Comparison of ENCODE assay signal across 25 cellular contexts in genomic region chr17:42778570-42778969, GRCh38. TPM values are rescaled to one million over a fixed set of nuclear protein-coding genes. Genes with fewer than 3 reads are reported as not detected.
DNase-seq lines count a peak whose midpoint lies in the region; ATAC-seq, FAIRE-seq and TF ChIP-seq lines count a peak whose summit lies in the region.
"Had no signal": no experiment of that assay in that cellular context is flagged by ENCODE, and none has a peak within 500 bp of the region (broad histone marks: within the 10 kb centered on the region; RNA-seq: fewer than 3 reads in every experiment).

No MANE protein-coding gene starts in this region.

- peaks cover 42% of the 10 kb centered on the region for H3K79me2 ChIP-seq in HepG2 (ENCODE audit: insufficient read depth, low read length)

- no peak for DNase-seq in HepG2 (ENCODE audit: low spot score)
- no peak for DNase-seq in right lobe of liver
- DNase-seq in endothelial cell (ENCODE audit: low spot score), result no peak
- DNase-seq in transverse colon, result no peak
- DNase-seq in GF-D8 (lab: John Stamatoyannopoulos, UW), result no peak
- no peak for DNase-seq in T-helper 17 cell
- DNase-seq: CD4-positive, CD25-positive, alpha-beta regulatory T cell; H9; IMR-90; MM.1S; NCI-H1694; NCI-H2029 treated with DMSO at 0.1 percent for 48 hours; NCI-H446 treated with DMSO at 0.1 percent for 48 hours; NCI-H526; NCI-H82; NK-92 treated with Interleukin-12 subunit alpha and Interleukin-12 subunit beta, amount 100 ng/mL, for 24 hours; PC-3; Right ventricle myocardium superior had no signal

- BruUV-seq in HepG2 (replicated peaks; lab: Mats Ljungman, UMichigan), result no TSS peak

- H3K27ac Mint-ChIP-seq in endothelial cell (ENCODE audit: unreplicated experiment) (no peak overlapping the region), T-helper 17 cell (no peak overlapping the region)
- H3K27ac Mint-ChIP-seq: CD4-positive, CD25-positive, alpha-beta regulatory T cell; GM23338 had no signal

- no peak overlapping the region for H3K4me2 ChIP-seq in HepG2 (ENCODE audit: low read depth, low read length)
- H3K4me2 ChIP-seq: BLaER1, GM23338, KMS-11 had no signal

- TF ChIP-seq EP300 in HepG2 (IDR thresholded peaks at IDR 0.05; ENCODE audit: low read depth in 2 of 2, low read length in 2 of 2) (no peak), HepG2 (CRISPR knock-in tag; IDR thresholded peaks at IDR 0.05; ENCODE audit: borderline replicate concordance) (no peak; the same call in 1 of the 2 replicates), transverse colon (IDR thresholded peaks at IDR 0.05; ENCODE audit: low read depth) (no peak)

- 94% methylated on average over 5 of the region's 5 CpGs for WGBS in HepG2 (ENCODE audit: low lambda C conversion rate)
- WGBS in right lobe of liver (ENCODE audit: insufficient coverage, low coverage, low lambda C conversion rate, missing lambda C conversion rate), result 80% methylated on average over 1 of the region's 5 CpGs
- WGBS in transverse colon (ENCODE audit: low coverage in 1 of 2), 2 donors, result 84% methylated on average over 5 of the region's 5 CpGs; no CpG with 5 or more reads in 1 of the 2 donors

- peak overlapping the region; percentile 98 for H3K27ac ChIP-seq in HepG2 (ENCODE audit: extremely low read length, insufficient read depth, low read length)
- H3K27ac ChIP-seq in right lobe of liver, result no peak overlapping the region
- H3K27ac ChIP-seq in transverse colon, result peak overlapping the region; percentile 78 to 87 (median 84)
- H3K27ac ChIP-seq: BLaER1, KMS-11, SJSA1 had no signal

- FAIRE-seq in HepG2 (lab: Jason Lieb, UNC), result no peak
- FAIRE-seq: D721Med, GM18507 had no signal

- H3K4me3 Mint-ChIP-seq in endothelial cell (ENCODE audit: unreplicated experiment) (peak overlapping the region; percentile 52), T-helper 17 cell (no peak overlapping the region)

- CTCF ChIA-PET in HepG2 (lab: Yijun Ruan, JAX; ENCODE audit: low intra/inter-chr PET ratio, low total read pairs), result no interaction called here

- TF ChIP-seq RAD21 in HepG2 (CRISPR knock-in tag; IDR thresholded peaks at IDR 0.05), result no peak

- H3K36me3 ChIP-seq in HepG2 (replicated peaks in 1 of 2; ENCODE audit: control insufficient read depth in 1 of 2, insufficient read depth in 2 of 2, low read length in 2 of 2) (peaks cover 11 to 28% of the 10 kb centered on the region in 2 experiments; a peak in 4 of 5 replicates), right lobe of liver (peaks cover 0 to 36% (median 18%) of the 10 kb centered on the region in 4 donors), transverse colon (peaks cover 0 to 27% (median 11%) of the 10 kb centered on the region in 4 donors)

- H3K27me3 Mint-ChIP-seq in endothelial cell (ENCODE audit: unreplicated experiment) (peaks cover 10% of the 10 kb centered on the region), T-helper 17 cell (peaks cover 30% of the 10 kb centered on the region)

- H3K9me3 ChIP-seq in HepG2 (ENCODE audit: low read length), result no peaks in the 10 kb centered on the region
- H3K9me3 ChIP-seq in right lobe of liver, result no peaks in the 10 kb centered on the region
- H3K9me3 ChIP-seq in transverse colon, result no peaks in the 10 kb centered on the region
- H3K9me3 ChIP-seq in T-helper 17 cell (ENCODE audit: control insufficient read depth, low read length, poor library complexity, severe bottlenecking), result no peaks in the 10 kb centered on the region
- H3K9me3 ChIP-seq: BLaER1, SJSA1 had no signal

- H3K4me3 ChIP-seq in HepG2 (replicated peaks in 1 of 3; ENCODE audit: insufficient read depth in 1 of 3, low read depth in 2 of 3, low read length in 3 of 3), result no peak overlapping the region
- no peak overlapping the region for H3K4me3 ChIP-seq in right lobe of liver
- H3K4me3 ChIP-seq in transverse colon, result no peak overlapping the region
- H3K4me3 ChIP-seq: BLaER1, GM23338, SJSA1 had no signal

- ATAC-seq in HepG2 (no peak), right lobe of liver (no peak), T-helper 17 cell (no peak)
- ATAC-seq: GM23338, PC-3 had no signal

- H3K36me3 Mint-ChIP-seq in endothelial cell (ENCODE audit: low read depth, unreplicated experiment) (peaks cover 8% of the 10 kb centered on the region), T-helper 17 cell (ENCODE audit: low read depth) (peaks cover 20% of the 10 kb centered on the region)

- in situ Hi-C loops in HepG2 (cut with HindIII; ENCODE audit: extremely low pct_ligation_motif_present, low pct_unique_long_range_greater_than_20kb), result no loop called here
- in situ Hi-C loops in transverse colon (cut with MboI; ENCODE audit: low pct_ligation_motif_present in 1 of 4, low pct_unique_long_range_greater_than_20kb in 1 of 4, low sequenced_read_pairs in 3 of 4), result no loop called here

- no peaks in the 10 kb centered on the region for H3K9me3 Mint-ChIP-seq in endothelial cell (ENCODE audit: unreplicated experiment)
- H3K9me3 Mint-ChIP-seq: GM23338, H9 had no signal

- H3K4me1 ChIP-seq in HepG2 (ENCODE audit: insufficient read depth, low read length) (peaks cover 77% of the 10 kb centered on the region), right lobe of liver (peaks cover 0 to 12% (median 0%) of the 10 kb centered on the region in 4 donors), transverse colon (peaks cover 3 to 59% (median 37%) of the 10 kb centered on the region in 4 donors)

- H3K4me1 Mint-ChIP-seq in endothelial cell (ENCODE audit: unreplicated experiment) (peaks cover 51% of the 10 kb centered on the region), T-helper 17 cell (peaks cover 22% of the 10 kb centered on the region)

- H4K20me1 ChIP-seq in HepG2 (ENCODE audit: insufficient read depth, low read length), result peaks cover 4% of the 10 kb centered on the region; the same call in 1 of the 2 replicates

- H3K27me3 ChIP-seq in HepG2 (ENCODE audit: control insufficient read depth in 1 of 2, insufficient read depth in 2 of 2, low read length in 2 of 2) (no peaks in the 10 kb centered on the region; a peak in 1 of 5 replicates), right lobe of liver (no peaks in the 10 kb centered on the region), transverse colon (peaks cover 33% of the 10 kb centered on the region)
- H3K27me3 ChIP-seq: SJSA1 had no signal

- no peak overlapping the region; the same call in 1 of the 2 replicates for H3K9ac ChIP-seq in HepG2 (ENCODE audit: insufficient read depth, low read depth, low read length)
- H3K9ac ChIP-seq: BLaER1, KMS-11 had no signal

- POLR2A ChIA-PET in HepG2 (lab: Yijun Ruan, JAX), result interaction anchor here (0.9 to 8.4 kb wide), 8 partner anchors 14 to 55 kb away, joined by 3 to 278 read pairs (median 30); partner anchors contain the start of genes BECN1, CNTD1, COA3 and EZH1

- TF ChIP-seq POLR2A in HepG2 (IDR thresholded peaks at IDR 0.05; ENCODE audit: insufficient read depth in 1 of 2, low read depth in 2 of 2, low read length in 2 of 2) (no peak), right lobe of liver (IDR thresholded peaks at IDR 0.05) (no peak), transverse colon (IDR thresholded peaks at IDR 0.05) (no peak)

- TF ChIP-seq CTCF in HepG2 (CRISPR knock-in tag; IDR thresholded peaks at IDR 0.05) (no peak), right lobe of liver (IDR thresholded peaks at IDR 0.05) (no peak), endothelial cell (IDR thresholded peaks at IDR 0.05; ENCODE audit: unreplicated experiment) (no peak), transverse colon (IDR thresholded peaks at IDR 0.05) (no peak)

- intact Hi-C loops in HepG2 (cut with micrococcal nuclease; ENCODE audit: unreplicated experiment), result no loop called here
- intact Hi-C loops in right lobe of liver (cut with DNase I), result no loop called here
- intact Hi-C loops in transverse colon (cut with DNase I; ENCODE audit: low total_unique reads), result no loop called here

- H2AFZ ChIP-seq in HepG2 (ENCODE audit: low read length), result no peak overlapping the region
- H2AFZ ChIP-seq: GM23338 had no signal

RNA-seq across cellular contexts. Expression of gene WNK4, which starts 1.8 kb away (rescaled TPM):
- total RNA-seq in HepG2 (2016; rRNA removed; fragmentation: Illumina TruSeq; extraction: Trizol) (1.5 and 2.7 TPM in 2 replicates), right lobe of liver (1 to 10 TPM in 1 of 6 experiments, under 1 TPM in 2, not detected in 3; 0.12 to 1.1 (median 0.22) TPM), endothelial cell (ENCODE audit: unreplicated experiment) (8.9 TPM), transverse colon (10 to 100 TPM; 17.9 to 87.6 (median 40.9) TPM), T-helper 17 cell (under 1 TPM in 1 of 2 donors, not detected in 1; 0.31 TPM)
- 1.2 and 1.7 TPM in 2 replicates for total RNA-seq in HepG2 (2016; cell fraction: cytosol; rRNA removed; fragmentation: Illumina TruSeq; extraction: Trizol; ENCODE audit: low read depth)
- total RNA-seq in HepG2 (2016; cell fraction: insoluble cytoplasmic fraction; rRNA removed; fragmentation: Illumina TruSeq; extraction: Trizol), result 2.2 and 2.8 TPM in 2 replicates
- total RNA-seq in HepG2 (2016; cell fraction: membrane; rRNA removed; fragmentation: Illumina TruSeq; extraction: Trizol), result 1.2 and 1.5 TPM in 2 replicates
- 4.5 and 5.1 TPM in 2 replicates for total RNA-seq in HepG2 (2016; cell fraction: nucleus; rRNA removed; fragmentation: Illumina TruSeq; extraction: Trizol)
- 13.7 and 16.9 TPM in 2 replicates for polyA plus RNA-seq in HepG2 (2011; rRNA removed)
- polyA plus RNA-seq in HepG2 (2011; cell fraction: cytosol; rRNA removed), result 5.6 and 5.8 TPM in 2 replicates
- polyA plus RNA-seq in HepG2 (2011; cell fraction: nucleus; rRNA removed), result 85.9 and 88.5 TPM in 2 replicates
- 23.9 and 27.1 TPM in 2 replicates for polyA plus RNA-seq in HepG2 (2012)
- polyA plus RNA-seq in HepG2 (2016; cell fraction: cytosol; fragmentation: Illumina TruSeq; extraction: Trizol; ENCODE audit: low read depth), result 0.60 and 0.64 TPM in 2 replicates
- polyA plus RNA-seq in HepG2 (2016; cell fraction: insoluble cytoplasmic fraction; fragmentation: Illumina TruSeq; extraction: Trizol; ENCODE audit: low read depth), result 2.4 and 3.7 TPM in 2 replicates
- polyA plus RNA-seq in HepG2 (2016; cell fraction: membrane; fragmentation: Illumina TruSeq; extraction: Trizol; ENCODE audit: low read depth), result 1.2 and 1.4 TPM in 2 replicates
- 20.6 and 21.3 TPM in 2 replicates for polyA plus RNA-seq in HepG2 (2016; cell fraction: nucleus; fragmentation: Illumina TruSeq; extraction: Trizol; ENCODE audit: insufficient read depth, low read depth)
- polyA minus RNA-seq in HepG2 (2011; rRNA and poly(A)+ RNA removed; ENCODE audit: low replicate concordance), result 2.8 and 17.8 TPM in 2 replicates
- polyA minus RNA-seq in HepG2 (2011; cell fraction: cytosol; rRNA and poly(A)+ RNA removed), result 7.4 and 8.9 TPM in 2 replicates
- 29.6 and 31.7 TPM in 2 replicates for polyA minus RNA-seq in HepG2 (2011; cell fraction: nucleus; rRNA and poly(A)+ RNA removed)
- total RNA-seq: CD4-positive, CD25-positive, alpha-beta regulatory T cell; Right ventricle myocardium superior; SJSA1 had no signal

RNA-seq across cellular contexts. Expression of gene VPS25, which starts 5.3 kb away (rescaled TPM):
- 148 and 161 TPM in 2 replicates for total RNA-seq in HepG2 (2016; rRNA removed; fragmentation: Illumina TruSeq; extraction: Trizol)
- 37.2 and 42.3 TPM in 2 replicates for total RNA-seq in HepG2 (2016; cell fraction: cytosol; rRNA removed; fragmentation: Illumina TruSeq; extraction: Trizol; ENCODE audit: low read depth)
- total RNA-seq in HepG2 (2016; cell fraction: insoluble cytoplasmic fraction; rRNA removed; fragmentation: Illumina TruSeq; extraction: Trizol), result 159 and 160 TPM in 2 replicates
- 51.4 and 51.5 TPM in 2 replicates for total RNA-seq in HepG2 (2016; cell fraction: membrane; rRNA removed; fragmentation: Illumina TruSeq; extraction: Trizol)
- 115 and 126 TPM in 2 replicates for total RNA-seq in HepG2 (2016; cell fraction: nucleus; rRNA removed; fragmentation: Illumina TruSeq; extraction: Trizol)
- polyA plus RNA-seq in HepG2 (2011; rRNA removed), result 249 and 270 TPM in 2 replicates
- polyA plus RNA-seq in HepG2 (2011; cell fraction: cytosol; rRNA removed), result 251 and 262 TPM in 2 replicates
- 162 and 166 TPM in 2 replicates for polyA plus RNA-seq in HepG2 (2011; cell fraction: nucleus; rRNA removed)
- 100 and 110 TPM in 2 replicates for polyA plus RNA-seq in HepG2 (2012)
- polyA plus RNA-seq in HepG2 (2016; cell fraction: cytosol; fragmentation: Illumina TruSeq; extraction: Trizol; ENCODE audit: low read depth), result 35.3 and 36.1 TPM in 2 replicates
- polyA plus RNA-seq in HepG2 (2016; cell fraction: insoluble cytoplasmic fraction; fragmentation: Illumina TruSeq; extraction: Trizol; ENCODE audit: low read depth), result 177 and 189 TPM in 2 replicates
- polyA plus RNA-seq in HepG2 (2016; cell fraction: membrane; fragmentation: Illumina TruSeq; extraction: Trizol; ENCODE audit: low read depth), result 44.1 and 49.3 TPM in 2 replicates
- polyA plus RNA-seq in HepG2 (2016; cell fraction: nucleus; fragmentation: Illumina TruSeq; extraction: Trizol; ENCODE audit: insufficient read depth, low read depth), result 203 and 214 TPM in 2 replicates
- 122 and 224 TPM in 2 replicates for polyA minus RNA-seq in HepG2 (2011; rRNA and poly(A)+ RNA removed; ENCODE audit: low replicate concordance)
- 39.7 and 45.6 TPM in 2 replicates for polyA minus RNA-seq in HepG2 (2011; cell fraction: cytosol; rRNA and poly(A)+ RNA removed)
- polyA minus RNA-seq in HepG2 (2011; cell fraction: nucleus; rRNA and poly(A)+ RNA removed), result 87.8 and 92.0 TPM in 2 replicates
- total RNA-seq in right lobe of liver, result 10 to 100 TPM; 28.3 to 47.0 (median 33.6) TPM
- 39.4 TPM for total RNA-seq in endothelial cell (ENCODE audit: unreplicated experiment)
- total RNA-seq in transverse colon, result 100 to 1,000 TPM in 1 of 4 donors, 10 to 100 TPM in 3; 58.3 to 111 (median 79.7) TPM
- 10 to 100 TPM; 20.5 to 27.4 TPM for total RNA-seq in T-helper 17 cell

RNA-seq across cellular contexts. Expression of gene RAMP2, which starts 17.5 kb away (rescaled TPM):
- total RNA-seq in HepG2 (2016; rRNA removed; fragmentation: Illumina TruSeq; extraction: Trizol) (0.74 and 1.4 TPM in 2 replicates), right lobe of liver (1 to 10 TPM; 1.9 to 9.4 (median 4.4) TPM), endothelial cell (ENCODE audit: unreplicated experiment) (630 TPM), transverse colon (10 to 100 TPM in 2 of 4 donors, 1 to 10 TPM in 2; 6.1 to 88.0 (median 23.4) TPM), T-helper 17 cell (not detected)
- 1.4 and 3.0 TPM in 2 replicates for total RNA-seq in HepG2 (2016; cell fraction: cytosol; rRNA removed; fragmentation: Illumina TruSeq; extraction: Trizol; ENCODE audit: low read depth)
- total RNA-seq in HepG2 (2016; cell fraction: insoluble cytoplasmic fraction; rRNA removed; fragmentation: Illumina TruSeq; extraction: Trizol), result 1.3 TPM in 2 replicates
- 1.6 and 2.8 TPM in 2 replicates for total RNA-seq in HepG2 (2016; cell fraction: membrane; rRNA removed; fragmentation: Illumina TruSeq; extraction: Trizol)
- total RNA-seq in HepG2 (2016; cell fraction: nucleus; rRNA removed; fragmentation: Illumina TruSeq; extraction: Trizol), result 0.56 and 0.81 TPM in 2 replicates
- 5.2 and 7.1 TPM in 2 replicates for polyA plus RNA-seq in HepG2 (2011; rRNA removed)
- 5.4 and 7.0 TPM in 2 replicates for polyA plus RNA-seq in HepG2 (2011; cell fraction: cytosol; rRNA removed)
- 2.0 and 2.8 TPM in 2 replicates for polyA plus RNA-seq in HepG2 (2011; cell fraction: nucleus; rRNA removed)
- polyA plus RNA-seq in HepG2 (2012), result 3.9 and 9.6 TPM in 2 replicates
- polyA plus RNA-seq in HepG2 (2016; cell fraction: cytosol; fragmentation: Illumina TruSeq; extraction: Trizol; ENCODE audit: low read depth), result 6.7 and 7.5 TPM in 2 replicates
- 2.2 and 2.4 TPM in 2 replicates for polyA plus RNA-seq in HepG2 (2016; cell fraction: insoluble cytoplasmic fraction; fragmentation: Illumina TruSeq; extraction: Trizol; ENCODE audit: low read depth)
- polyA plus RNA-seq in HepG2 (2016; cell fraction: membrane; fragmentation: Illumina TruSeq; extraction: Trizol; ENCODE audit: low read depth), result 4.1 and 6.0 TPM in 2 replicates
- polyA plus RNA-seq in HepG2 (2016; cell fraction: nucleus; fragmentation: Illumina TruSeq; extraction: Trizol; ENCODE audit: insufficient read depth, low read depth), result 3.0 and 4.8 TPM in 2 replicates
- 4.0 TPM in 1 of 2 replicates, not detected in the other for polyA minus RNA-seq in HepG2 (2011; rRNA and poly(A)+ RNA removed; ENCODE audit: low replicate concordance)
- 1.1 and 1.7 TPM in 2 replicates for polyA minus RNA-seq in HepG2 (2011; cell fraction: cytosol; rRNA and poly(A)+ RNA removed)
- 1.6 TPM in 1 of 2 replicates, not detected in the other for polyA minus RNA-seq in HepG2 (2011; cell fraction: nucleus; rRNA and poly(A)+ RNA removed)
- total RNA-seq: A172; CD4-positive, CD25-positive, alpha-beta regulatory T cell; PC-3; SJSA1 had no signal
- polyA plus RNA-seq: CD4-positive, CD25-positive, alpha-beta regulatory T cell had no signal

RNA-seq across cellular contexts. Expression of gene COA3, which starts 19.9 kb away (rescaled TPM):
- total RNA-seq in HepG2 (2016; rRNA removed; fragmentation: Illumina TruSeq; extraction: Trizol), result 202 and 250 TPM in 2 replicates
- total RNA-seq in HepG2 (2016; cell fraction: cytosol; rRNA removed; fragmentation: Illumina TruSeq; extraction: Trizol; ENCODE audit: low read depth), result 66.3 and 72.6 TPM in 2 replicates
- total RNA-seq in HepG2 (2016; cell fraction: insoluble cytoplasmic fraction; rRNA removed; fragmentation: Illumina TruSeq; extraction: Trizol), result 201 and 243 TPM in 2 replicates
- 116 TPM in 2 replicates for total RNA-seq in HepG2 (2016; cell fraction: membrane; rRNA removed; fragmentation: Illumina TruSeq; extraction: Trizol)
- total RNA-seq in HepG2 (2016; cell fraction: nucleus; rRNA removed; fragmentation: Illumina TruSeq; extraction: Trizol), result 61.0 and 71.2 TPM in 2 replicates
- 130 and 133 TPM in 2 replicates for polyA plus RNA-seq in HepG2 (2011; rRNA removed)
- polyA plus RNA-seq in HepG2 (2011; cell fraction: cytosol; rRNA removed), result 169 and 174 TPM in 2 replicates
- 33.2 and 38.8 TPM in 2 replicates for polyA plus RNA-seq in HepG2 (2011; cell fraction: nucleus; rRNA removed)
- polyA plus RNA-seq in HepG2 (2012), result 92.9 and 124 TPM in 2 replicates
- polyA plus RNA-seq in HepG2 (2016; cell fraction: cytosol; fragmentation: Illumina TruSeq; extraction: Trizol; ENCODE audit: low read depth), result 63.6 and 67.4 TPM in 2 replicates
- 218 and 224 TPM in 2 replicates for polyA plus RNA-seq in HepG2 (2016; cell fraction: insoluble cytoplasmic fraction; fragmentation: Illumina TruSeq; extraction: Trizol; ENCODE audit: low read depth)
- polyA plus RNA-seq in HepG2 (2016; cell fraction: membrane; fragmentation: Illumina TruSeq; extraction: Trizol; ENCODE audit: low read depth), result 91.3 and 92.2 TPM in 2 replicates
- 97.0 and 100 TPM in 2 replicates for polyA plus RNA-seq in HepG2 (2016; cell fraction: nucleus; fragmentation: Illumina TruSeq; extraction: Trizol; ENCODE audit: insufficient read depth, low read depth)
- 55.4 and 74.2 TPM in 2 replicates for polyA minus RNA-seq in HepG2 (2011; rRNA and poly(A)+ RNA removed; ENCODE audit: low replicate concordance)
- polyA minus RNA-seq in HepG2 (2011; cell fraction: cytosol; rRNA and poly(A)+ RNA removed), result 26.7 and 29.5 TPM in 2 replicates
- 21.8 and 26.5 TPM in 2 replicates for polyA minus RNA-seq in HepG2 (2011; cell fraction: nucleus; rRNA and poly(A)+ RNA removed)
- 100 to 1,000 TPM in 1 of 6 experiments, 10 to 100 TPM in 5; 50.4 to 118 (median 68.3) TPM for total RNA-seq in right lobe of liver
- 60.3 TPM for total RNA-seq in endothelial cell (ENCODE audit: unreplicated experiment)
- 100 to 1,000 TPM; 128 to 400 (median 171) TPM for total RNA-seq in transverse colon
- 10 to 100 TPM; 10.1 to 15.2 TPM for total RNA-seq in T-helper 17 cell

RNA-seq across cellular contexts. Expression of gene CNTD1, which starts 20.1 kb away (rescaled TPM):
- total RNA-seq in HepG2 (2016; rRNA removed; fragmentation: Illumina TruSeq; extraction: Trizol) (0.11 TPM in 1 of 2 replicates, not detected in the other), right lobe of liver (under 1 TPM in 1 of 6 experiments, not detected in 5; 0.15 TPM), endothelial cell (ENCODE audit: unreplicated experiment) (0.59 TPM), transverse colon (1 to 10 TPM in 1 of 4 donors, under 1 TPM in 1, not detected in 2; 0.48 to 1.5 TPM), T-helper 17 cell (not detected)
- not detected in 2 replicates for total RNA-seq in HepG2 (2016; cell fraction: cytosol; rRNA removed; fragmentation: Illumina TruSeq; extraction: Trizol; ENCODE audit: low read depth)
- total RNA-seq in HepG2 (2016; cell fraction: insoluble cytoplasmic fraction; rRNA removed; fragmentation: Illumina TruSeq; extraction: Trizol), result 0.26 and 0.45 TPM in 2 replicates
- not detected in 2 replicates for total RNA-seq in HepG2 (2016; cell fraction: membrane; rRNA removed; fragmentation: Illumina TruSeq; extraction: Trizol)
- total RNA-seq in HepG2 (2016; cell fraction: nucleus; rRNA removed; fragmentation: Illumina TruSeq; extraction: Trizol), result 0.25 TPM in 1 of 2 replicates, not detected in the other
- polyA plus RNA-seq in HepG2 (2011; rRNA removed), result 0.15 and 0.34 TPM in 2 replicates
- polyA plus RNA-seq in HepG2 (2011; cell fraction: cytosol; rRNA removed), result 0.16 and 0.17 TPM in 2 replicates
- polyA plus RNA-seq in HepG2 (2011; cell fraction: nucleus; rRNA removed), result 0.17 TPM in 1 of 2 replicates, not detected in the other
- polyA plus RNA-seq in HepG2 (2012), result 1.8 TPM in 2 replicates
- 0.11 TPM in 1 of 2 replicates, not detected in the other for polyA plus RNA-seq in HepG2 (2016; cell fraction: cytosol; fragmentation: Illumina TruSeq; extraction: Trizol; ENCODE audit: low read depth)
- polyA plus RNA-seq in HepG2 (2016; cell fraction: insoluble cytoplasmic fraction; fragmentation: Illumina TruSeq; extraction: Trizol; ENCODE audit: low read depth), result 0.11 and 0.36 TPM in 2 replicates
- polyA plus RNA-seq in HepG2 (2016; cell fraction: membrane; fragmentation: Illumina TruSeq; extraction: Trizol; ENCODE audit: low read depth), result 0.15 and 0.41 TPM in 2 replicates
- polyA plus RNA-seq in HepG2 (2016; cell fraction: nucleus; fragmentation: Illumina TruSeq; extraction: Trizol; ENCODE audit: insufficient read depth, low read depth), result 0.77 TPM in 1 of 2 replicates, not detected in the other
- polyA minus RNA-seq in HepG2 (2011; rRNA and poly(A)+ RNA removed; ENCODE audit: low replicate concordance), result not detected in 2 replicates
- polyA minus RNA-seq in HepG2 (2011; cell fraction: cytosol; rRNA and poly(A)+ RNA removed), result not detected in 2 replicates
- 0.25 TPM in 1 of 2 replicates, not detected in the other for polyA minus RNA-seq in HepG2 (2011; cell fraction: nucleus; rRNA and poly(A)+ RNA removed)
- total RNA-seq: CD4-positive, CD25-positive, alpha-beta regulatory T cell; GM23338; H9; IMR-90; PC-3; Right ventricle myocardium superior had no signal
- polyA plus RNA-seq: IMR-90 had no signal

Comparison
In these comparisons a context has a peak if more than half of its experiments do, and no peak if none do; other contexts are left out.
1. H3K27ac ChIP-seq: peak in HepG2 (single experiment) and transverse colon (4 of 4); none in right lobe of liver (0 of 3).